Comparison of ENCODE assay signal across 18 cellular contexts in genomic region chr2:27707462-27708256, GRCh38. TPM values are rescaled to one million over a fixed set of nuclear protein-coding genes. Genes with fewer than 3 reads are reported as not detected.
DNase-seq lines count a peak whose midpoint lies in the region; ATAC-seq and TF ChIP-seq lines count a peak whose summit lies in the region.
"Had no signal": no experiment of that assay in that cellular context is flagged by ENCODE, and none has a peak within 500 bp of the region (broad histone marks: within the 10 kb centered on the region; RNA-seq: fewer than 3 reads in every experiment).

No MANE protein-coding gene starts in this region.

- no peaks in the 10 kb centered on the region for H3K79me2 ChIP-seq in SK-N-SH (ENCODE audit: insufficient read depth)

- CTCF ChIA-PET in SK-N-SH (lab: Yijun Ruan, JAX), result interaction anchor here (0.7 to 18.8 kb wide), 8 partner anchors 10 to 695 kb away, joined by 3 to 333 read pairs (median 7); partner anchors contain the start of genes SLC4A1AP and SUPT7L

- no peak overlapping the region for H3K4me3 Mint-ChIP-seq in HFFc6
- H3K4me3 Mint-ChIP-seq: IgD-negative memory B cell; stimulated activated naive CD8-positive, alpha-beta T cell treated with anti-CD3 and anti-CD28 coated beads, Interleukin-15, Interleukin-2, amounts not matched to agents 100 ng/mL and 50 ng/mL, for 24 hours had no signal

- peak in 1 of 4 donors; percentile 58 for TF ChIP-seq EP300 in sigmoid colon (IDR thresholded peaks at IDR 0.05)
- TF ChIP-seq EP300 in SK-N-SH (IDR thresholded peaks at IDR 0.05; ENCODE audit: borderline replicate concordance in 1 of 2, low read depth in 1 of 2, low read length in 1 of 2), result no peak

- no peaks in the 10 kb centered on the region for H3K4me1 ChIP-seq in right cardiac atrium (ENCODE audit: control insufficient read depth, insufficient read depth, low read length)
- H3K4me1 ChIP-seq in sigmoid colon, result peaks cover 0 to 33% (median 17%) of the 10 kb centered on the region in 4 donors
- H3K4me1 ChIP-seq in SK-N-SH (ENCODE audit: control insufficient read depth in 1 of 2, insufficient read depth in 2 of 2, low read depth in 1 of 2, low read length in 1 of 2), result peaks cover 10 to 16% of the 10 kb centered on the region in 2 experiments; a peak in 3 of 4 replicates

- in situ Hi-C loops in astrocyte of the spinal cord (cut with HindIII; ENCODE audit: low sequenced_read_pairs), result no loop called here

- H3K27ac ChIP-seq in right cardiac atrium (ENCODE audit: low read length), result peak overlapping the region; percentile 80
- peak overlapping the region; percentile 25 to 88 (median 82) for H3K27ac ChIP-seq in sigmoid colon
- no peak overlapping the region for H3K27ac ChIP-seq in SK-N-SH (ENCODE audit: low read depth in 2 of 2, low read length in 1 of 2)

- peaks cover 57% of the 10 kb centered on the region for H3K4me1 Mint-ChIP-seq in HFFc6 (ENCODE audit: low read depth)
- H3K4me1 Mint-ChIP-seq: IgD-negative memory B cell had no signal

- WGBS in right cardiac atrium, result 75% methylated on average over 9 of the region's 9 CpGs
- WGBS in sigmoid colon, 2 donors, result 90 to 93% methylated on average over 9 of the region's 9 CpGs
- 96% methylated on average over 9 of the region's 9 CpGs for WGBS in SK-N-SH (ENCODE audit: low lambda C conversion rate)

- H3K27ac Mint-ChIP-seq in HFFc6, result peak overlapping the region; percentile 77
- H3K27ac Mint-ChIP-seq: IgD-negative memory B cell; stimulated activated naive CD8-positive, alpha-beta T cell treated with anti-CD3 and anti-CD28 coated beads, Interleukin-15, Interleukin-2, amounts not matched to agents 100 ng/mL and 50 ng/mL, for 24 hours had no signal

- no peak for TF ChIP-seq RAD21 in SK-N-SH (IDR thresholded peaks at IDR 0.05; ENCODE audit: low read length)

- no peaks in the 10 kb centered on the region for H3K36me3 ChIP-seq in sigmoid colon
- no peaks in the 10 kb centered on the region for H3K36me3 ChIP-seq in SK-N-SH (replicated peaks in 1 of 2; ENCODE audit: control insufficient read depth in 1 of 2, insufficient read depth in 2 of 2, low read length in 1 of 2)
- H3K36me3 ChIP-seq: BE2C, pancreas had no signal

- no peak for TF ChIP-seq POLR2A in sigmoid colon (IDR thresholded peaks at IDR 0.05)

- H3K9me2 ChIP-seq in SK-N-SH, result no peaks in the 10 kb centered on the region

- H3K9me3 Mint-ChIP-seq in HFFc6, result no peaks in the 10 kb centered on the region
- H3K9me3 Mint-ChIP-seq: IgD-negative memory B cell; stimulated activated naive CD8-positive, alpha-beta T cell treated with anti-CD3 and anti-CD28 coated beads, Interleukin-15, Interleukin-2, amounts not matched to agents 100 ng/mL and 50 ng/mL, for 24 hours had no signal

- H3K4me3 ChIP-seq in astrocyte of the spinal cord (ENCODE audit: low read depth, low read length) (no peak overlapping the region), right cardiac atrium (ENCODE audit: low read length) (no peak overlapping the region), sigmoid colon (no peak overlapping the region), SK-N-SH (ENCODE audit: low read depth in 2 of 2, low read length in 1 of 2) (no peak overlapping the region)
- H3K4me3 ChIP-seq: mucosa of descending colon, pancreas had no signal

- H3K9me3 ChIP-seq in right cardiac atrium (ENCODE audit: control insufficient read depth, low read length) (no peaks in the 10 kb centered on the region), sigmoid colon (no peaks in the 10 kb centered on the region), SK-N-SH (no peaks in the 10 kb centered on the region)
- H3K9me3 ChIP-seq: BE2C, mucosa of descending colon, pancreas had no signal

- intact Hi-C loops in right cardiac atrium (cut with DNase I) (loop anchor here in 2 of 4 donors (10.0 kb wide), 2 partner anchors 687 to 747 kb away; partner anchors contain the start of gene FOSL2 (in 1 of the 2)), sigmoid colon (cut with DNase I) (loop anchor here (5.0 kb wide), 1 partner anchor 690 kb away; no protein-coding TSS in a partner anchor)

- H4K20me1 ChIP-seq in SK-N-SH (ENCODE audit: insufficient read depth), result no peaks in the 10 kb centered on the region

- no peak overlapping the region for H3K9ac ChIP-seq in SK-N-SH

- H3K27me3 Mint-ChIP-seq in HFFc6 (ENCODE audit: insufficient read depth), result peaks cover 3% of the 10 kb centered on the region

- H3K36me3 Mint-ChIP-seq in HFFc6 (ENCODE audit: low read depth), result no peaks in the 10 kb centered on the region
- H3K36me3 Mint-ChIP-seq: IgD-negative memory B cell had no signal

- POLR2A ChIA-PET in SK-N-SH (lab: Yijun Ruan, JAX), result no interaction called here

- no peak for DNase-seq in HFFc6
- DNase-seq in astrocyte of the spinal cord (ENCODE audit: low read depth, low spot score), result peak; percentile 24
- DNase-seq in right cardiac atrium, result peak in 1 of 3 donors; percentile 68
- DNase-seq in sigmoid colon, result no peak
- no peak for DNase-seq in SK-N-SH
- no peak for DNase-seq in NCI-H1092 treated with DMSO at 0.1 percent for 48 hours (lab: John Stamatoyannopoulos, UW)
- DNase-seq: activated CD8-positive, alpha-beta memory T cell treated with anti-CD3 and anti-CD28 coated beads, Interleukin-2, amount 50 U/mL, for 4 hours; activated naive CD4-positive, alpha-beta T cell; BE2C; mucosa of descending colon; NCI-H1048; pancreas; stimulated activated CD4-positive, alpha-beta T cell treated with anti-CD3 and anti-CD28 coated beads, Interleukin-15, amount 100 ng/mL, for 24 hours; T-helper 2 cell had no signal

- H3K27me3 ChIP-seq in right cardiac atrium (ENCODE audit: control insufficient read depth, insufficient read depth), result no peaks in the 10 kb centered on the region
- H3K27me3 ChIP-seq in sigmoid colon, result no peaks in the 10 kb centered on the region
- no peaks in the 10 kb centered on the region for H3K27me3 ChIP-seq in SK-N-SH (ENCODE audit: insufficient read depth)
- H3K27me3 ChIP-seq: BE2C, pancreas had no signal

- ATAC-seq in right cardiac atrium, result peak in 1 of 2 donors; percentile 8
- no peak for ATAC-seq in GM21717 (IDR thresholded peaks at IDR 0.05; ENCODE audit: unreplicated experiment)
- no peak for ATAC-seq in esophagus mucosa
- ATAC-seq: mucosa of descending colon, pancreas had no signal

- no peak overlapping the region for H2AFZ ChIP-seq in SK-N-SH (ENCODE audit: low read depth)

- peaks cover 24% of the 10 kb centered on the region for H3F3A ChIP-seq in SK-N-SH (replicated peaks; ENCODE audit: insufficient read depth)

- TF ChIP-seq CTCF in HFFc6 (IDR thresholded peaks at IDR 0.05) (no peak), astrocyte of the spinal cord (IDR thresholded peaks at IDR 0.05; ENCODE audit: low read depth, low read length) (no peak), sigmoid colon (IDR thresholded peaks at IDR 0.05) (no peak), SK-N-SH (IDR thresholded peaks at IDR 0.05) (no peak)

- no peak overlapping the region for H3K4me2 ChIP-seq in SK-N-SH

TF ChIP-seq in SK-N-SH, 30 proteins besides CTCF, POLR2A, EP300 and RAD21 (continues in another document):
- TF ChIP-seq SIN3A (IDR thresholded peaks at IDR 0.05; ENCODE audit: borderline replicate concordance, low read depth, low read length) (no peak), REST (IDR thresholded peaks at IDR 0.05; ENCODE audit: low read depth, low read length) (no peak)

RNA-seq across cellular contexts. Expression of gene SLC4A1AP, which starts 44.0 kb away (rescaled TPM):
- 10 to 100 TPM; 23.0 to 27.1 (median 24.5) TPM for total RNA-seq in HFFc6 (2021; fragmentation: NEBNext Ultra II Directional; extraction: Animal tissue kit (Norgen Biotek cat#: 25700))
- 10 to 100 TPM; 19.4 to 21.8 (median 21.2) TPM for total RNA-seq in right cardiac atrium
- polyA plus RNA-seq in right cardiac atrium, result 19.9 TPM
- total RNA-seq in sigmoid colon, result 10 to 100 TPM; 16.0 to 21.4 (median 18.6) TPM
- 10 to 100 TPM; 10.2 to 15.7 (median 11.3) TPM for polyA plus RNA-seq in sigmoid colon
- 9.4 and 9.8 TPM in 2 replicates for polyA plus RNA-seq in SK-N-SH (2012; rRNA removed)
- polyA plus RNA-seq in SK-N-SH (2012; cell fraction: cytosol; rRNA removed), result 10.6 and 13.9 TPM in 2 replicates
- 8.7 and 11.4 TPM in 2 replicates for polyA plus RNA-seq in SK-N-SH (2012; cell fraction: nucleus; rRNA removed)
- 13.3 TPM for total RNA-seq in esophagus mucosa

RNA-seq across cellular contexts. Expression of gene SUPT7L, which starts 44.2 kb away (rescaled TPM):
- total RNA-seq in HFFc6 (2021; fragmentation: NEBNext Ultra II Directional; extraction: Animal tissue kit (Norgen Biotek cat#: 25700)), result 10 to 100 TPM; 22.7 to 26.4 (median 24.2) TPM
- total RNA-seq in right cardiac atrium, result 10 to 100 TPM; 27.3 to 30.9 (median 29.0) TPM
- polyA plus RNA-seq in right cardiac atrium, result 26.8 TPM
- total RNA-seq in sigmoid colon, result 10 to 100 TPM; 19.0 to 27.1 (median 22.5) TPM
- 10 to 100 TPM in 1 of 3 donors, 1 to 10 TPM in 2; 7.2 to 22.8 (median 8.4) TPM for polyA plus RNA-seq in sigmoid colon
- 49.7 and 69.3 TPM in 2 replicates for polyA plus RNA-seq in SK-N-SH (2012; rRNA removed)
- polyA plus RNA-seq in SK-N-SH (2012; cell fraction: cytosol; rRNA removed), result 28.3 and 33.5 TPM in 2 replicates
- polyA plus RNA-seq in SK-N-SH (2012; cell fraction: nucleus; rRNA removed), result 135 and 184 TPM in 2 replicates
- 11.7 TPM for total RNA-seq in esophagus mucosa

Comparison
In these comparisons a context has a peak if more than half of its experiments do, and no peak if none do; other contexts are left out.
1. H3K27ac ChIP-seq: peak in right cardiac atrium (single experiment) and sigmoid colon (4 of 4); none in SK-N-SH (0 of 2).